8 cellular contexts compared by ENCODE assay signal in the genomic region with DNA sequence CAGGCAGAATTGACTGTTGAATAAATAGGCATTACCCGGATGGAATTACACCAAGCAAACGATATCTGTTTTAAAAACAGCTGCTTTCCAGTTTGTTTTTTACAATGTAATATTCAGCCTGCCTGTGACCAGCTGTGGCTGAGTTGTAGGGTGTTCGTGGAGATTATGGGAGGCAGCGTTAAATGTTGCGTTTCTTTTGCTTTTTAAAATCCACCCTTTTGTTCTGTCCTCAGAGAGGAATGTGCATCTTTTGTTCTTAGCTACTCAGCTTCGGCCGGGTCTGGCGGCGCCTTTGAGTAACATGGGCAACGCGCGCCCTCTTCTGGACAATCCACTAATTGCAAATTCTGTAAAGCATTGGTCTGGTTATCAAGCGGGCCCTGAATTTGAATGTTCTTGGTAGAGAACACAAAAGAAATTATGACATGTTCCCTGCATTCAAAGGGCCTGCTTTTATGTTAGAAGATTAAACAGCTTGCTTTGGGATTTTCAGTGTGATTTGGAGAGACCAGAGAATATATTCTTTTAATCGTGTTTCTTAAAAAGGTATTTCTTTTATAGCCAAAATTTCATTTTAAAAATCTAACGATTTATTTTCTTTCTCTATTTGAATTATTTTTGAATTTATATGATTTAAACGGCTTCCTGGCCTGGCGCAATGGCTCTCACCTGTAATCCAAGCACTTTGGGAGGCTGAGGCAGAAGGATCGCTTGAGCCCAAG.
DNase-seq lines count a peak whose midpoint lies in the region; ATAC-seq, FAIRE-seq and TF ChIP-seq lines count a peak whose summit lies in the region.

No MANE protein-coding gene starts in this region.

- peak; percentile 93 for FAIRE-seq in islet of Langerhans (lab: Jason Lieb, UNC)

- TF ChIP-seq CTCF in GM12873 (IDR thresholded peaks at IDR 0.05; ENCODE audit: insufficient read depth, low read depth, low read length, missing control alignments): peak; percentile 75

- peak overlapping the region; percentile 98 for H3K27ac ChIP-seq in caudate nucleus (ENCODE audit: low read depth, low read length)

- peak; percentile 92 for DNase-seq in NCI-H2227 (lab: John Stamatoyannopoulos, UW; ENCODE audit: unreplicated experiment)
- peak; percentile 67 to 82 (median 74) for DNase-seq in activated CD4-positive, CD25-positive, alpha-beta regulatory T cell (lab: John Stamatoyannopoulos, UW)
- peak in 60 of 61 donors; percentile 9 to 97 (median 80) for DNase-seq in caudate nucleus (lab: John Stamatoyannopoulos, UW)
- DNase-seq in stimulated activated CD4-positive, alpha-beta T cell treated with anti-CD3 and anti-CD28 coated beads, Interleukin-15, amount 100 ng/mL, for 48 hours (ENCODE audit: low read depth in 2 of 2): peak; percentile 70 to 78

- peak; percentile 59 for ATAC-seq in HG03097 (IDR thresholded peaks at IDR 0.05; ENCODE audit: low FRiP score, unreplicated experiment)
- ATAC-seq in HG03045 (IDR thresholded peaks at IDR 0.05; ENCODE audit: unreplicated experiment): no peak
